ENCODE assay signal across 31 cellular contexts in the genomic region with DNA sequence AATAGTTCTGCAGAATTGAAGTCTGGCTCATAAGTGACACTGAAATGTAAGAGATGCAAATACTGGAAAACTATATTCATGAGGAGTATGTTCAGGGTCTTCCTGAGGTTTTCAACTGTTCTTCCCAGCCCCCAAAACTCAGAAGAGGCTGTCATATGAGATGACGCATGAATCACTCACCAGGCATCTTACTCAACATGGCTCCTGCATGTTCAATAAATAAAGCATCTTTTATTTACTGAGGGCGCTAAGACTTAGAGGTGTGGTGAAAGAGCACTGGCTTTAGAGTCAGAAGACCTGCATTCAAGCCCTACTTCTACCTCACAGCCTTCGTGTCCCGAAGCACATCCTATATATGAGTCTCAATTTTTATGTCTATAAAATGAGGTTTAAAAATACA. TPM values are rescaled to one million over a fixed set of nuclear protein-coding genes. Genes with fewer than 3 reads are reported as not detected.
"Had no signal": no experiment of that assay in that cellular context is flagged by ENCODE, and none has a peak within 500 bp of the region (broad histone marks: within the 10 kb centered on the region; RNA-seq: fewer than 3 reads in every experiment).

No MANE protein-coding gene starts in this region.

- H3K4me1 ChIP-seq: gastrocnemius medialis, pancreas, prostate gland, sigmoid colon, upper lobe of left lung had no signal

- H3K36me3 ChIP-seq: gastrocnemius medialis, pancreas, prostate gland, sigmoid colon, upper lobe of left lung had no signal

- ATAC-seq: gastrocnemius medialis; left cardiac atrium; left ventricle myocardium superior; naive thymus-derived CD8-positive, alpha-beta T cell; stimulated activated memory B cell treated with anti-CD40 and anti-IgM and Interleukin-4, amounts not matched to agents 10 μg/mL and 1 μg/mL and 100 μg/mL, for 72 hours; stimulated activated naive CD8-positive, alpha-beta T cell treated with anti-CD3 and anti-CD28 coated beads, Interleukin-15, amount 100 ng/mL, for 72 hours; T-helper 17 cell had no signal

- H3K4me3 ChIP-seq: gastrocnemius medialis, hepatocyte, pancreas, prostate gland, sigmoid colon, smooth muscle cell, upper lobe of left lung had no signal

- H3K9me3 ChIP-seq: gastrocnemius medialis, pancreas, prostate gland, sigmoid colon, upper lobe of left lung had no signal

- DNase-seq: activated CD4-positive, alpha-beta memory T cell treated with anti-CD3 and anti-CD28 coated beads for 36 hours; activated CD4-positive, alpha-beta T cell treated with anti-CD3 and anti-CD28 coated beads, Interleukin-2, amount 10 ng/mL, durations not matched to agents 24 days and 14 days; activated CD4-positive, CD25-positive, alpha-beta regulatory T cell treated with anti-CD3 and anti-CD28 coated beads, Interleukin-2, amount 50 U/mL, for 72 hours; activated CD8-positive, alpha-beta memory T cell treated with anti-CD3 and anti-CD28 coated beads, Interleukin-2, amount 50 U/mL, for 4 hours; activated effector memory CD4-positive, alpha-beta T cell treated with anti-CD3 and anti-CD28 coated beads, Interleukin-2, amount 50 U/mL, for 16 hours; activated naive CD4-positive, alpha-beta T cell treated with anti-CD3 and anti-CD28 coated beads for 36 hours; activated naive CD8-positive, alpha-beta T cell treated with anti-CD3 and anti-CD28 coated beads for 36 hours; activated T-cell treated with anti-CD3 and anti-CD28 coated beads, Interleukin-2, amount 50 U/mL, for 1 hour; amniotic stem cell; effector CD8-positive, alpha-beta T cell; gastrocnemius medialis; glutamatergic neuron; left cardiac atrium; left ventricle myocardium superior; naive thymus-derived CD8-positive, alpha-beta T cell; nucleus accumbens; pancreas; sigmoid colon; stimulated activated CD4-positive, alpha-beta T cell treated with anti-CD3 and anti-CD28 coated beads, Interleukin-1b, Interleukin-23, amount 100 ng/mL, for 48 hours; stimulated activated CD4-positive, alpha-beta T cell treated with anti-CD3 and anti-CD28 coated beads, Interleukin-4, amount 100 ng/mL, for 4 hours; stimulated activated CD8-positive, alpha-beta memory T cell treated with anti-CD3 and anti-CD28 coated beads, Interleukin-4, amount 100 ng/mL, for 48 hours; stimulated activated naive CD8-positive, alpha-beta T cell treated with anti-CD3 and anti-CD28 coated beads, Interleukin-15, amount 100 ng/mL, for 72 hours; substantia nigra; T-helper 17 cell; T1000; upper lobe of left lung had no signal

- H3K27me3 ChIP-seq: gastrocnemius medialis, hepatocyte, pancreas, sigmoid colon, upper lobe of left lung had no signal

- H3K27ac ChIP-seq: gastrocnemius medialis, hepatocyte, pancreas, prostate gland, sigmoid colon, upper lobe of left lung had no signal

RNA-seq across cellular contexts. Expression of a gene that starts 25.5 kb away (rescaled TPM):
- total RNA-seq: bronchial epithelial cell had no signal
- polyA plus RNA-seq: smooth muscle cell had no signal
